In the genomic region with DNA sequence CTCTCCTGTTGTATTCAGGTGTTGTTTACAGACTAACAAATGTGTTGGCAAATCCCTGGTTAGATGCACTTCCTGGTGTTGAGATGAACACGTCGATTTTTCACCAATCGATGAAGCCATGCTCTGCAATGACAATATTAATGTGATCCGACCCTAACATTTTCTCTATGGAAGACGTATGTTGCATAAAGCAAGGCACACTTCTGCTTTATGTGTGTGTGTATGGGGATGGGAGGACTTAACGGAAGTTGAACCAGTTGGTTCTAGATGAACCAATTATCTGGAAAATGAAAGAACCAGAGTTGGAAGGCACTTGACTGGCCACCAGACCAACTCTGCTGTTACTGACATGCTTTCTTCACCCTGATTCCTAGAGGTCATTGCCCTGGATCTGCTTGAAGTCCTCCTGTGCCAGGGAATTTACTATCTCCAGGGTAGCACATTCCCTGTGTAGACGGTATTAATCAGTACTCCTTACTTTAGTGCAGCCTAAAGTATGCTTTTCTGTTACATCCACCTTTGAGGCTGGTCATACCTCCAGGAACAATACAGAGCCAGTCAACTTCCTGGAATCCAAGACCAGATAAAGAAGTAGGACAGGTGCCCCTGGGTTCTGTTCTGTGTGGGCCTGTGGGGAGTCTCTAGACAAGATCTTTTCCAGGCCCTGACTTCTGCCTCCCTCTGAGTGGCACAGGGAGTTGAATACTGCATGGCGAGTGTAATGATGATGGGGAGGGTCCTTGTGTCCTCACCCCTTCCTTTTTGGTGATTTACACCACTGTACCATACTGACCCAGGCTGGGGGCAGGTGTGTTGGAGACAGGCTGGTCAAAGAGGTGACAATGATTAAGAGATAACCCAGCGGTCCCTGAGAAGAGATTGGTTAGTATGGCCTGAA, we compare ENCODE assay signal across 12 cellular contexts. TPM values are rescaled to one million over a fixed set of nuclear protein-coding genes. Genes with fewer than 3 reads are reported as not detected.
A peak's percentile ranks its signal among the peaks of the same experiment; 100 is the strongest.
DNase-seq lines count a peak whose midpoint lies in the region; ATAC-seq, FAIRE-seq and TF ChIP-seq lines count a peak whose summit lies in the region.
"Had no signal": no experiment of that assay in that cellular context is flagged by ENCODE, and none has a peak within 500 bp of the region (broad histone marks: within the 10 kb centered on the region; RNA-seq: fewer than 3 reads in every experiment).

No MANE protein-coding gene starts in this region.

- H3K4me1 Mint-ChIP-seq in T-helper 17 cell, result peaks cover 46% of the 10 kb centered on the region

- dilution Hi-C loops in endothelial cell of umbilical vein (cut with MboI; ENCODE audit: extremely low pct_ligation_motif_present, low sequenced_read_pairs), result no loop called here

- intact Hi-C loops in left ventricle myocardium inferior (cut with micrococcal nuclease), result loop anchor here (5.0 kb wide), 1 partner anchor 106 kb away; no protein-coding TSS in a partner anchor
- intact Hi-C loops in left ventricle myocardium superior (cut with micrococcal nuclease), result no loop called here
- intact Hi-C loops in endothelial cell of umbilical vein (cut with micrococcal nuclease), result no loop called here

- H3K27me3 Mint-ChIP-seq in T-helper 17 cell, result no peaks in the 10 kb centered on the region

- H3K36me3 ChIP-seq in left ventricle myocardium inferior (peaks cover 63% of the 10 kb centered on the region), endothelial cell of umbilical vein (ENCODE audit: control insufficient read depth in 2 of 2, extremely low read depth in 1 of 2, insufficient read depth in 2 of 2, low read length in 2 of 2) (peaks cover 9 to 25% of the 10 kb centered on the region in 2 experiments), upper lobe of left lung (peaks cover 20 to 76% (median 53%) of the 10 kb centered on the region in 4 donors)

- WGBS in upper lobe of left lung, 2 donors, result 60% methylated on average over 9 of the region's 9 CpGs

- peak overlapping the region; percentile 100 for H3K27ac ChIP-seq in left ventricle myocardium inferior (replicated peaks)
- H3K27ac ChIP-seq in endothelial cell of umbilical vein (ENCODE audit: insufficient read depth, low read depth, low read length), result no peak overlapping the region
- H3K27ac ChIP-seq in upper lobe of left lung, result peak overlapping the region in 3 of 4 donors; percentile 29 to 95 (median 82)
- H3K27ac ChIP-seq: SK-N-MC had no signal

- no peak for TF ChIP-seq CTCF in left ventricle myocardium inferior (IDR thresholded peaks at IDR 0.05; ENCODE audit: borderline replicate concordance)
- TF ChIP-seq CTCF in endothelial cell of umbilical vein (IDR thresholded peaks at IDR 0.05; ENCODE audit: extremely low read depth in 1 of 2, insufficient read depth in 1 of 2, low read depth in 1 of 2, low read length in 2 of 2), result no peak
- TF ChIP-seq CTCF in upper lobe of left lung (IDR thresholded peaks at IDR 0.05), result no peak

- H3K4me3 ChIP-seq in left ventricle myocardium inferior, result no peak overlapping the region
- H3K4me3 ChIP-seq in endothelial cell of umbilical vein (replicated peaks in 1 of 3; ENCODE audit: insufficient read depth in 1 of 3, low read depth in 1 of 3, low read length in 3 of 3), result no peak overlapping the region
- H3K4me3 ChIP-seq in upper lobe of left lung, result no peak overlapping the region
- H3K4me3 ChIP-seq: SK-N-MC had no signal

- peaks cover 78% of the 10 kb centered on the region for H3K4me1 ChIP-seq in left ventricle myocardium inferior
- H3K4me1 ChIP-seq in endothelial cell of umbilical vein (ENCODE audit: control insufficient read depth, extremely low read depth, insufficient read depth, low read length), result peaks cover 39% of the 10 kb centered on the region
- H3K4me1 ChIP-seq in upper lobe of left lung, result peaks cover 42 to 66% (median 48%) of the 10 kb centered on the region in 4 donors

- BruUV-seq in endothelial cell of umbilical vein (replicated peaks; lab: Mats Ljungman, UMichigan), result TSS peak; percentile 0

- peaks cover 4% of the 10 kb centered on the region for H3K79me2 ChIP-seq in endothelial cell of umbilical vein (ENCODE audit: control insufficient read depth, insufficient read depth, low read length)

- H3K27me3 ChIP-seq in left ventricle myocardium inferior (ENCODE audit: low read depth) (no peaks in the 10 kb centered on the region), endothelial cell of umbilical vein (ENCODE audit: control insufficient read depth in 2 of 2, insufficient read depth in 2 of 2, low read length in 2 of 2) (no peaks in the 10 kb centered on the region), upper lobe of left lung (no peaks in the 10 kb centered on the region)
- H3K27me3 ChIP-seq: BE2C had no signal

- H3K27ac Mint-ChIP-seq in T-helper 17 cell, result peak overlapping the region; percentile 98

- H3K4me3 Mint-ChIP-seq in T-helper 17 cell, result no peak overlapping the region

- ATAC-seq in left ventricle myocardium superior, result no peak
- no peak for ATAC-seq in T-helper 17 cell
- ATAC-seq in upper lobe of left lung (ENCODE audit: low FRiP score in 2 of 2), result no peak

- TF ChIP-seq POLR2A in endothelial cell of umbilical vein (IDR thresholded peaks at IDR 0.05; ENCODE audit: low read depth, low read length) (no peak), upper lobe of left lung (IDR thresholded peaks at IDR 0.05) (no peak)

- no peak for DNase-seq in left ventricle myocardium inferior
- no peak for DNase-seq in left ventricle myocardium superior
- no peak for DNase-seq in T-helper 17 cell
- no peak for DNase-seq in endothelial cell of umbilical vein (ENCODE audit: low read depth, low spot score)
- no peak for DNase-seq in upper lobe of left lung
- DNase-seq in A172 (ENCODE audit: low spot score), result no peak
- DNase-seq in NCI-H345 (lab: John Stamatoyannopoulos, UW), result no peak
- DNase-seq in activated CD4-positive, CD25-positive, alpha-beta regulatory T cell treated with anti-CD3 and anti-CD28 coated beads, Interleukin-2, amount 50 U/mL, for 72 hours, result no peak
- DNase-seq: BE2C, cortex of kidney, NCI-H2081 treated with DMSO at 0.1 percent for 48 hours had no signal

- TF ChIP-seq EP300 in upper lobe of left lung (IDR thresholded peaks at IDR 0.05), result no peak

- FAIRE-seq in endothelial cell of umbilical vein (lab: Jason Lieb, UNC), result no peak

- no peaks in the 10 kb centered on the region for H4K20me1 ChIP-seq in endothelial cell of umbilical vein (replicated peaks; ENCODE audit: control insufficient read depth, extremely low read depth, insufficient read depth, low read length)

- no peaks in the 10 kb centered on the region for H3K9me3 ChIP-seq in left ventricle myocardium inferior (replicated peaks)
- no peaks in the 10 kb centered on the region for H3K9me3 ChIP-seq in T-helper 17 cell (ENCODE audit: control insufficient read depth, low read length, poor library complexity, severe bottlenecking)
- no peaks in the 10 kb centered on the region for H3K9me3 ChIP-seq in endothelial cell of umbilical vein (replicated peaks; ENCODE audit: control insufficient read depth, insufficient read depth, low read length)
- H3K9me3 ChIP-seq in upper lobe of left lung, result no peaks in the 10 kb centered on the region
- H3K9me3 ChIP-seq: BE2C had no signal

- no peaks in the 10 kb centered on the region for H3K9me1 ChIP-seq in endothelial cell of umbilical vein (replicated peaks; ENCODE audit: control insufficient read depth, extremely low read depth, insufficient read depth, low read length)

- H3K36me3 Mint-ChIP-seq in T-helper 17 cell (ENCODE audit: low read depth), result peaks cover 3% of the 10 kb centered on the region

- POLR2A ChIA-PET in endothelial cell of umbilical vein (lab: Charles Lee), result no interaction called here

- H2AFZ ChIP-seq in endothelial cell of umbilical vein (ENCODE audit: low read depth, low read length), result no peak overlapping the region

- CTCF ChIA-PET in endothelial cell of umbilical vein (lab: Charles Lee), result interaction anchor here (1.3 to 10.2 kb wide), 5 partner anchors 72 to 141 kb away, joined by 3 to 811 read pairs (median 28); a partner anchor contains a TSS

- no peak overlapping the region for H3K4me2 ChIP-seq in endothelial cell of umbilical vein (ENCODE audit: insufficient read depth, low read length)

- no peak overlapping the region for H3K9ac ChIP-seq in endothelial cell of umbilical vein (replicated peaks; ENCODE audit: extremely low read depth, insufficient read depth, low read length)

RNA-seq across cellular contexts. Expression of a gene that starts 4.1 kb away (rescaled TPM):
- 74.8 TPM for total RNA-seq in left ventricle myocardium inferior
- 86.8 TPM for total RNA-seq in left ventricle myocardium superior
- total RNA-seq in T-helper 17 cell, result 10 to 100 TPM; 64.3 to 82.6 TPM
- 38.6 and 40.2 TPM in 2 replicates for total RNA-seq in endothelial cell of umbilical vein
- polyA plus RNA-seq in endothelial cell of umbilical vein, result 72.6 and 89.8 TPM in 2 replicates
- polyA plus RNA-seq in endothelial cell of umbilical vein (2011; cell fraction: cytosol; rRNA removed), result 52.3 and 53.0 TPM in 2 replicates
- polyA plus RNA-seq in endothelial cell of umbilical vein (2011; cell fraction: nucleus; rRNA removed), result 192 and 200 TPM in 2 replicates
- polyA plus RNA-seq in endothelial cell of umbilical vein (2012), result 25.9 and 26.8 TPM in 2 replicates
- 17.2 and 18.1 TPM in 2 replicates for polyA minus RNA-seq in endothelial cell of umbilical vein
- 19.7 TPM for polyA minus RNA-seq in endothelial cell of umbilical vein (2011; cell fraction: cytosol; rRNA and poly(A)+ RNA removed)
- 31.2 and 39.9 TPM in 2 replicates for polyA minus RNA-seq in endothelial cell of umbilical vein (2011; cell fraction: nucleus; rRNA and poly(A)+ RNA removed)
- total RNA-seq in upper lobe of left lung, result 10 to 100 TPM; 34.9 to 88.0 (median 52.6) TPM
- total RNA-seq in A172 (2014; rRNA removed; shearing (Covaris generic)), result 3.3 and 4.0 TPM in 2 replicates

RNA-seq across cellular contexts. Expression of a gene that starts 8.7 kb away (rescaled TPM):
- total RNA-seq in left ventricle myocardium inferior, result 20.5 TPM
- total RNA-seq in left ventricle myocardium superior, result 25.1 TPM
- 100 to 1,000 TPM; 118 to 128 TPM for total RNA-seq in T-helper 17 cell
- total RNA-seq in endothelial cell of umbilical vein, result 63.3 and 66.7 TPM in 2 replicates
- 25.2 and 25.4 TPM in 2 replicates for polyA plus RNA-seq in endothelial cell of umbilical vein
- 19.6 and 24.3 TPM in 2 replicates for polyA plus RNA-seq in endothelial cell of umbilical vein (2011; cell fraction: cytosol; rRNA removed)
- 99.3 and 103 TPM in 2 replicates for polyA plus RNA-seq in endothelial cell of umbilical vein (2011; cell fraction: nucleus; rRNA removed)
- 39.1 and 39.8 TPM in 2 replicates for polyA plus RNA-seq in endothelial cell of umbilical vein (2012)
- polyA minus RNA-seq in endothelial cell of umbilical vein, result 59.9 and 60.3 TPM in 2 replicates
- 7.4 TPM for polyA minus RNA-seq in endothelial cell of umbilical vein (2011; cell fraction: cytosol; rRNA and poly(A)+ RNA removed)
- 72.1 and 82.5 TPM in 2 replicates for polyA minus RNA-seq in endothelial cell of umbilical vein (2011; cell fraction: nucleus; rRNA and poly(A)+ RNA removed)
- 100 to 1,000 TPM in 1 of 6 donors, 10 to 100 TPM in 5; 43.9 to 136 (median 66.4) TPM for total RNA-seq in upper lobe of left lung
- 15.4 and 19.5 TPM in 2 replicates for total RNA-seq in A172 (2014; rRNA removed; shearing (Covaris generic))

RNA-seq across cellular contexts. Expression of a gene that starts 9.0 kb away (rescaled TPM):
- total RNA-seq in left ventricle myocardium inferior (0.55 TPM), left ventricle myocardium superior (2.3 TPM), T-helper 17 cell (1 to 10 TPM; 4.2 to 6.0 TPM), endothelial cell of umbilical vein (5.0 and 8.6 TPM in 2 replicates), upper lobe of left lung (1 to 10 TPM; 1.1 to 4.2 (median 3.1) TPM)
- 7.8 and 7.9 TPM in 2 replicates for polyA plus RNA-seq in endothelial cell of umbilical vein
- 3.4 and 4.2 TPM in 2 replicates for polyA plus RNA-seq in endothelial cell of umbilical vein (2011; cell fraction: cytosol; rRNA removed)
- 27.9 and 31.3 TPM in 2 replicates for polyA plus RNA-seq in endothelial cell of umbilical vein (2011; cell fraction: nucleus; rRNA removed)
- 4.2 and 5.1 TPM in 2 replicates for polyA plus RNA-seq in endothelial cell of umbilical vein (2012)
- polyA minus RNA-seq in endothelial cell of umbilical vein, result 4.4 and 6.1 TPM in 2 replicates
- not detected for polyA minus RNA-seq in endothelial cell of umbilical vein (2011; cell fraction: cytosol; rRNA and poly(A)+ RNA removed)
- polyA minus RNA-seq in endothelial cell of umbilical vein (2011; cell fraction: nucleus; rRNA and poly(A)+ RNA removed), result 6.4 and 8.2 TPM in 2 replicates
- total RNA-seq in A172 (2014; rRNA removed; shearing (Covaris generic)), result 0.17 TPM in 1 of 2 replicates, not detected in the other

RNA-seq across cellular contexts. Expression of a gene that starts 39.6 kb away (rescaled TPM):
- 8.0 TPM for total RNA-seq in left ventricle myocardium inferior
- total RNA-seq in left ventricle myocardium superior, result 7.3 TPM
- under 1 TPM in 1 of 2 donors, not detected in 1; 0.22 TPM for total RNA-seq in T-helper 17 cell
- 42.8 and 45.1 TPM in 2 replicates for total RNA-seq in endothelial cell of umbilical vein
- 37.2 and 38.8 TPM in 2 replicates for polyA plus RNA-seq in endothelial cell of umbilical vein
- 27.6 and 28.6 TPM in 2 replicates for polyA plus RNA-seq in endothelial cell of umbilical vein (2011; cell fraction: cytosol; rRNA removed)
- polyA plus RNA-seq in endothelial cell of umbilical vein (2011; cell fraction: nucleus; rRNA removed), result 59.8 and 66.2 TPM in 2 replicates
- 25.5 and 35.2 TPM in 2 replicates for polyA plus RNA-seq in endothelial cell of umbilical vein (2012)
- 56.5 and 59.7 TPM in 2 replicates for polyA minus RNA-seq in endothelial cell of umbilical vein
- polyA minus RNA-seq in endothelial cell of umbilical vein (2011; cell fraction: cytosol; rRNA and poly(A)+ RNA removed), result not detected
- 27.5 and 30.6 TPM in 2 replicates for polyA minus RNA-seq in endothelial cell of umbilical vein (2011; cell fraction: nucleus; rRNA and poly(A)+ RNA removed)
- 10 to 100 TPM in 5 of 6 donors, 1 to 10 TPM in 1; 5.5 to 18.7 (median 14.4) TPM for total RNA-seq in upper lobe of left lung
- total RNA-seq in A172 (2014; rRNA removed; shearing (Covaris generic)), result 0.12 and 0.69 TPM in 2 replicates
